19 cellular contexts compared by ENCODE assay signal in the genomic region with DNA sequence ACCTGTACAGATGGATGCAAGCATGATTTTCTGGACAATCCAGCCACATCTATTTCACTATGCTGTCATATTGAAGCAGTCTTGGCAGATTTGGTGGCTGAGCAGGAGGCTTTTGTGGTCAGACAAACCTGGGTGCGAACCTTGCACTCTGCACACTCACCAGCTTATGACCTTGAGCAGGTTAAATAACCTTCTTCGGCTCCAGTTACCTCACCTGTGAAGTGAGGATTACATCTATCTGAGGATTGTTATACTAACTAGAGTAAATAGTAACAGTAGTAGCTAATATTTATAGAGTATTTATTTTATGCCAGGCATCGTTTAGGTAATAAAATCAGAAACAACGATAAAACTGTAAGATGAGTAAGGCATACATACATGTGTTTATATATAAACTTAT.
A peak's percentile ranks its signal among the peaks of the same experiment; 100 is the strongest.
DNase-seq lines count a peak whose midpoint lies in the region; ATAC-seq, FAIRE-seq and TF ChIP-seq lines count a peak whose summit lies in the region.
"Had no signal": no experiment of that assay in that cellular context is flagged by ENCODE, and none has a peak within 500 bp of the region (broad histone marks: within the 10 kb centered on the region; RNA-seq: fewer than 3 reads in every experiment).

No MANE protein-coding gene starts in this region.

- no peaks in the 10 kb centered on the region for H3K36me3 ChIP-seq in pancreas
- no peaks in the 10 kb centered on the region for H3K36me3 ChIP-seq in ovary

- no peak for TF ChIP-seq POLR2A in ovary (IDR thresholded peaks at IDR 0.05)

- H3K4me1 ChIP-seq in pancreas, result peaks cover 18 to 30% (median 22%) of the 10 kb centered on the region in 3 donors
- peaks cover under 1% of the 10 kb centered on the region for H3K4me1 ChIP-seq in ovary (ENCODE audit: insufficient read depth)

- 22 to 24% methylated on average over 4 of the region's 4 CpGs for WGBS in pancreas, 2 donors
- 84 to 89% (median 88%) methylated on average over 4 of the region's 4 CpGs for WGBS in ovary, 3 donors

- intact Hi-C loops in pancreas (cut with DNase I), result no loop called here
- intact Hi-C loops in ovary (cut with DNase I), result loop anchor here in 1 of 4 donors (10.0 kb wide), 1 partner anchor 147 kb away; a partner anchor contains a TSS

- H3K27me3 ChIP-seq in pancreas (no peaks in the 10 kb centered on the region), ovary (no peaks in the 10 kb centered on the region)

- H3K4me3 ChIP-seq in LNCaP clone FGC (ENCODE audit: low read depth, low read length) (no peak overlapping the region), pancreas (no peak overlapping the region), ovary (no peak overlapping the region)
- H3K4me3 ChIP-seq: GM23338, K562 had no signal

- H3K9me3 ChIP-seq in pancreas (no peaks in the 10 kb centered on the region), ovary (no peaks in the 10 kb centered on the region)

- TF ChIP-seq EP300 in ovary (IDR thresholded peaks at IDR 0.05), result no peak

- H3K27ac ChIP-seq in pancreas (no peak overlapping the region), ovary (no peak overlapping the region)

- DNase-seq in NCI-H2196 (lab: John Stamatoyannopoulos, UW; ENCODE audit: unreplicated experiment), result peak; percentile 9
- no peak for DNase-seq in NCI-H2196 treated with DMSO at 0.1 percent for 48 hours (lab: John Stamatoyannopoulos, UW; ENCODE audit: unreplicated experiment)
- DNase-seq in LNCaP clone FGC (ENCODE audit: low read depth), result peak; percentile 83
- peak; percentile 36 for DNase-seq in kidney glomerular epithelial cell (lab: John Stamatoyannopoulos, UW)
- DNase-seq in pancreas, result peak in 1 of 6 donors; percentile 7
- no peak for DNase-seq in ovary
- DNase-seq in activated effector memory CD4-positive, alpha-beta T cell treated with Interleukin-2 at 50 U/mL for 16 hours, result no peak
- DNase-seq in superior temporal gyrus (ENCODE audit: extremely low spot score), result no peak
- DNase-seq: ACHN, DMS 273 treated with DMSO at 0.1 percent for 48 hours, EL, HCEC 1CT, NCI-H1105, NCI-H1694 treated with DMSO at 0.1 percent for 48 hours, NCI-H82 had no signal

- ATAC-seq in pancreas, result peak in 3 of 4 donors; percentile 37 to 66 (median 66)
- ATAC-seq: GM23338, K562 had no signal

- TF ChIP-seq CTCF in LNCaP clone FGC (IDR thresholded peaks at IDR 0.05; ENCODE audit: control insufficient read depth, extremely low read depth, insufficient read depth) (no peak), pancreas (IDR thresholded peaks at IDR 0.05) (no peak), ovary (IDR thresholded peaks at IDR 0.05) (no peak)

- FAIRE-seq in pancreas (lab: Jason Lieb, UNC), result no peak
- FAIRE-seq: GM12891, GM18507, K562 had no signal

Comparison
In these comparisons a context has a peak if more than half of its experiments do, and no peak if none do; other contexts are left out.
1. DNase-seq: peak in NCI-H2196 (single experiment), LNCaP clone FGC (single experiment) and kidney glomerular epithelial cell (single experiment); none in NCI-H2196 treated with DMSO at 0.1 percent for 48 hours (single experiment), ovary (0 of 5), activated effector memory CD4-positive, alpha-beta T cell treated with Interleukin-2 at 50 U/mL for 16 hours (single experiment) and superior temporal gyrus (single experiment).